29 cellular contexts compared by ENCODE assay signal in the genomic region with DNA sequence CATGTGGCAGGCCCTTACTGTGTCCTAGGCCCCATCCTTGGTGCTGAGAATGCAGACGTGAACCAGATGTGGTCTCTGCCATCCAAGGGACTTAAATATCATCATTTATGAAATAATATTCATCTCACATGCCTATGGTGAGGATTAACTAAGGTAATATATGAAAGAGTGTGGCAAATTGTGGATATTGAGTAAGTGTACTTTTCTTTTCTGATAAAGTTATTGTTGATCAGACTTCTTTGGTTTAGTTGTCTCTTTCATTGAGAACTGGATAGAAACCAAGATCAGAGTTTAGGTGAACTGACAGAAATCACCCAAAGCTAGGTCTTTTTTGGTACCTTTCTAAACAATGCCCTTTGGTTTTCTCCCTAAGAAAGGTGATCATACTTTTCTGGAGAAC.
"Had no signal": no experiment of that assay in that cellular context is flagged by ENCODE, and none has a peak within 500 bp of the region (broad histone marks: within the 10 kb centered on the region; RNA-seq: fewer than 3 reads in every experiment).

No MANE protein-coding gene starts in this region.

- H3K27ac ChIP-seq: adrenal gland, body of pancreas, breast epithelium, VCaP had no signal

- H3K36me3 ChIP-seq: adrenal gland, breast epithelium had no signal

- H3K9me3 ChIP-seq: adrenal gland, body of pancreas, breast epithelium had no signal

- H3K4me3 Mint-ChIP-seq: activated B cell treated with CpG ODN at 0.5 μM for 24 hours; activated CD4-positive, alpha-beta memory T cell treated with anti-CD3 and anti-CD28 coated beads for 36 hours; activated naive CD4-positive, alpha-beta T cell treated with anti-CD3 and anti-CD28 coated beads for 36 hours; activated T-cell treated with anti-CD3 and anti-CD28 coated beads, Interleukin-2, amount 50 U/mL, for 4 hours; activated T-helper 1 cell treated with anti-CD3 and anti-CD28 coated beads, Interleukin-12 subunit alpha, Interleukin-12 subunit beta, Interleukin-2, Interleukin-4 antibody, amounts not matched to agents 30 ng/mL and 10 ng/mL and 1 ng/mL, durations not matched to agents 14 hours and 24 hours and 36 hours; T-helper 1 cell treated with Interleukin-12 subunit alpha and Interleukin-12 subunit beta and Interleukin-4 antibody, amounts not matched to agents 30 μg/mL and 1 μg/mL, for 36 hours had no signal

- ATAC-seq: activated naive CD4-positive, alpha-beta T cell treated with anti-CD3 and anti-CD28 coated beads, Interleukin-2, amount 50 U/mL, for 72 hours; activated T-cell treated with anti-CD3 and anti-CD28 coated beads, Interleukin-2, amount 50 U/mL, for 4 hours; body of pancreas had no signal

- H3K27ac Mint-ChIP-seq: activated B cell treated with CpG ODN at 0.5 μM for 24 hours; activated CD4-positive, alpha-beta memory T cell treated with anti-CD3 and anti-CD28 coated beads for 36 hours; activated naive CD4-positive, alpha-beta T cell treated with anti-CD3 and anti-CD28 coated beads for 36 hours; activated naive CD4-positive, alpha-beta T cell treated with anti-CD3 and anti-CD28 coated beads, Interleukin-2, amount 50 U/mL, for 72 hours; activated T-helper 1 cell treated with anti-CD3 and anti-CD28 coated beads, Interleukin-12 subunit alpha, Interleukin-12 subunit beta, Interleukin-2, Interleukin-4 antibody, amounts not matched to agents 30 ng/mL and 10 ng/mL and 1 ng/mL, durations not matched to agents 14 hours and 24 hours and 36 hours; T-helper 1 cell treated with Interleukin-12 subunit alpha and Interleukin-12 subunit beta and Interleukin-4 antibody, amounts not matched to agents 30 μg/mL and 1 μg/mL, for 36 hours had no signal

- H3K27me3 Mint-ChIP-seq: activated B cell treated with CpG ODN at 0.5 μM for 24 hours; activated CD4-positive, alpha-beta memory T cell treated with anti-CD3 and anti-CD28 coated beads for 36 hours had no signal

- FAIRE-seq: astrocyte had no signal

- H3K27me3 ChIP-seq: adrenal gland, body of pancreas, breast epithelium had no signal

- H3K9me3 Mint-ChIP-seq: activated B cell treated with CpG ODN at 0.5 μM for 24 hours; activated CD4-positive, alpha-beta memory T cell treated with anti-CD3 and anti-CD28 coated beads for 36 hours; activated naive CD4-positive, alpha-beta T cell treated with anti-CD3 and anti-CD28 coated beads for 36 hours; activated naive CD4-positive, alpha-beta T cell treated with anti-CD3 and anti-CD28 coated beads, Interleukin-2, amount 50 U/mL, for 72 hours; activated T-cell treated with anti-CD3 and anti-CD28 coated beads, Interleukin-2, amount 50 U/mL, for 4 hours; activated T-helper 1 cell treated with anti-CD3 and anti-CD28 coated beads, Interleukin-12 subunit alpha, Interleukin-12 subunit beta, Interleukin-2, Interleukin-4 antibody, amounts not matched to agents 30 ng/mL and 10 ng/mL and 1 ng/mL, durations not matched to agents 14 hours and 24 hours and 36 hours; T-helper 1 cell treated with Interleukin-12 subunit alpha and Interleukin-12 subunit beta and Interleukin-4 antibody, amounts not matched to agents 30 μg/mL and 1 μg/mL, for 36 hours had no signal

- H3K4me3 ChIP-seq: adrenal gland, body of pancreas, breast epithelium had no signal

- DNase-seq: activated B cell treated with CpG ODN at 0.5 μM for 24 hours; activated CD4-positive, alpha-beta memory T cell treated with anti-CD3 and anti-CD28 coated beads for 36 hours; activated CD4-positive, alpha-beta T cell treated with anti-CD3 and anti-CD28 coated beads for 4 hours; activated CD4-positive, alpha-beta T cell treated with anti-CD3 and anti-CD28 coated beads, Interleukin-2, amount 50 U/mL, for 1 hour; activated CD4-positive, CD25-positive, alpha-beta regulatory T cell treated with anti-CD3 and anti-CD28 coated beads, Interleukin-2, amount 50 U/mL, for 72 hours; activated CD8-positive, alpha-beta memory T cell treated with anti-CD3 and anti-CD28 coated beads, Interleukin-2, amount 50 U/mL, for 4 hours; activated gamma-delta T cell treated with Interleukin-2 at 50 U/mL for 16 hours; activated naive CD4-positive, alpha-beta T cell treated with anti-CD3 and anti-CD28 coated beads for 36 hours; activated T-cell treated with anti-CD3 and anti-CD28 coated beads for 4 hours; activated T-cell treated with anti-CD3 and anti-CD28 coated beads, Interleukin-2, amount 50 U/mL, for 4 hours; adrenal gland; body of pancreas; NCI-H1092 treated with DMSO at 0.1 percent for 48 hours; NCI-H1417; NCI-H146; NCI-H187; NCI-H2029 treated with DMSO at 0.1 percent for 48 hours; NCI-H2107; NCI-H2171; NCI-H510A; NCI-H526; NCI-H748 treated with DMSO at 0.1 percent for 48 hours; Right ventricle myocardium superior had no signal
